ENCODE assay signal across 28 cellular contexts in genomic region chr17:21079196-21079595, GRCh38.
"Had no signal": no experiment of that assay in that cellular context is flagged by ENCODE, and none has a peak within 500 bp of the region (broad histone marks: within the 10 kb centered on the region; RNA-seq: fewer than 3 reads in every experiment).

No MANE protein-coding gene starts in this region.

- H3K27ac Mint-ChIP-seq: immature natural killer cell; mesothelial cell of epicardium; naive B cell; natural killer cell; nephron progenitor cell; stimulated activated naive CD8-positive, alpha-beta T cell treated with anti-CD3 and anti-CD28 coated beads, Interleukin-15, Interleukin-2, amounts not matched to agents 100 ng/mL and 50 ng/mL, for 24 hours; type B pancreatic cell had no signal

- DNase-seq: immature natural killer cell; kidney; left colon; left lung; lower lobe of right lung; mammary epithelial cell; mesendoderm; naive B cell; natural killer cell; nephron progenitor cell; ovary; retina; right cardiac atrium; stimulated activated CD4-positive, alpha-beta T cell treated with anti-CD3 and anti-CD28 coated beads, Interleukin-12 subunit alpha, Interleukin-12 subunit beta, amount 100 ng/mL, for 4 hours; stimulated activated CD4-positive, alpha-beta T cell treated with anti-CD3 and anti-CD28 coated beads, Interleukin-15, amount 100 ng/mL, for 24 hours; stimulated activated CD4-positive, alpha-beta T cell treated with anti-CD3 and anti-CD28 coated beads, Interleukin-2, amount 100 ng/mL, for 24 hours; stimulated activated CD4-positive, alpha-beta T cell treated with anti-CD3 and anti-CD28 coated beads, Interleukin-4, amount 100 ng/mL, for 1 hour; stimulated activated naive CD4-positive, alpha-beta T cell; uterus had no signal

- H3K36me3 Mint-ChIP-seq: immature natural killer cell, mesothelial cell of epicardium, naive B cell, natural killer cell, type B pancreatic cell had no signal

- H3K27me3 Mint-ChIP-seq: stimulated activated naive CD8-positive, alpha-beta T cell treated with anti-CD3 and anti-CD28 coated beads, Interleukin-15, Interleukin-2, amounts not matched to agents 100 ng/mL and 50 ng/mL, for 24 hours had no signal

- H3K27ac ChIP-seq: left lung, lower lobe of right lung, ovary, prostate gland, skin epidermis, suprapubic skin, thoracic aorta, tibial nerve had no signal

- ATAC-seq: left colon, left lung, lower lobe of right lung, natural killer cell, right cardiac atrium, sciatic nerve had no signal

- H3K4me3 ChIP-seq: left lung, lower lobe of right lung, ovary, prostate gland, skin epidermis, suprapubic skin, thoracic aorta, tibial nerve, uterus had no signal

- H3K36me3 ChIP-seq: left lung, lower lobe of right lung, ovary, prostate gland, suprapubic skin, thoracic aorta, tibial nerve, uterus had no signal

- H3K4me1 Mint-ChIP-seq: immature natural killer cell, natural killer cell, nephron progenitor cell had no signal

- H3K9me3 Mint-ChIP-seq: immature natural killer cell; natural killer cell; stimulated activated naive CD8-positive, alpha-beta T cell treated with anti-CD3 and anti-CD28 coated beads, Interleukin-15, Interleukin-2, amounts not matched to agents 100 ng/mL and 50 ng/mL, for 24 hours; type B pancreatic cell had no signal

- H3K9me3 ChIP-seq: left lung, lower lobe of right lung, ovary, prostate gland, suprapubic skin, thoracic aorta, tibial nerve, uterus had no signal

- H3K27me3 ChIP-seq: left lung, ovary, suprapubic skin, tibial nerve, uterus had no signal

- H3K4me1 ChIP-seq: left lung, lower lobe of right lung, uterus had no signal

- H3K4me3 Mint-ChIP-seq: immature natural killer cell; mesothelial cell of epicardium; naive B cell; natural killer cell; nephron progenitor cell; stimulated activated naive CD8-positive, alpha-beta T cell treated with anti-CD3 and anti-CD28 coated beads, Interleukin-15, Interleukin-2, amounts not matched to agents 100 ng/mL and 50 ng/mL, for 24 hours; type B pancreatic cell had no signal
